Comparison of ENCODE assay signal across 30 cellular contexts in genomic region chr1:19160831-19161230, GRCh38.
"Had no signal": no experiment of that assay in that cellular context is flagged by ENCODE, and none has a peak within 500 bp of the region (broad histone marks: within the 10 kb centered on the region; RNA-seq: fewer than 3 reads in every experiment).

No MANE protein-coding gene starts in this region.

- FAIRE-seq: urothelium cell line had no signal

- H3K36me3 ChIP-seq: ovary had no signal

- H3K27me3 ChIP-seq: neural progenitor cell, ovary, right lobe of liver, suprapubic skin, testis, tibial artery, transverse colon, upper lobe of left lung, vagina had no signal

- H3K4me1 ChIP-seq: neural progenitor cell, parathyroid adenoma, psoas muscle, testis had no signal

- H3K27me3 Mint-ChIP-seq: naive thymus-derived CD4-positive, alpha-beta T cell; progenitor cell of endocrine pancreas; stimulated activated naive CD8-positive, alpha-beta T cell treated with anti-CD3 and anti-CD28 coated beads, Interleukin-15, amount 100 ng/mL, for 72 hours had no signal

- H3K9ac ChIP-seq: neural progenitor cell, parathyroid adenoma had no signal

- H2AFZ ChIP-seq: neural progenitor cell, parathyroid adenoma had no signal

- H3K27ac Mint-ChIP-seq: naive thymus-derived CD4-positive, alpha-beta T cell; natural killer cell; nephron; neural progenitor cell; progenitor cell of endocrine pancreas; stimulated activated effector memory CD8-positive, alpha-beta T cell treated with anti-CD3 and anti-CD28 coated beads, Interleukin-12 subunit alpha, Interleukin-12 subunit beta, amount 100 ng/mL, for 72 hours had no signal

- H3K4me3 Mint-ChIP-seq: naive thymus-derived CD4-positive, alpha-beta T cell; natural killer cell; nephron; neural progenitor cell; stimulated activated effector memory CD8-positive, alpha-beta T cell treated with anti-CD3 and anti-CD28 coated beads, Interleukin-12 subunit alpha, Interleukin-12 subunit beta, amount 100 ng/mL, for 72 hours; stimulated activated naive CD8-positive, alpha-beta T cell treated with anti-CD3 and anti-CD28 coated beads, Interleukin-15, amount 100 ng/mL, for 72 hours had no signal

- H3K79me2 ChIP-seq: parathyroid adenoma had no signal

- H3K4me3 ChIP-seq: neural progenitor cell, ovary, psoas muscle, right lobe of liver, skin epidermis, smooth muscle cell, suprapubic skin, testis, tibial artery, transverse colon, upper lobe of left lung, vagina had no signal

- ATAC-seq: naive thymus-derived CD4-positive, alpha-beta T cell; natural killer cell; psoas muscle; right cardiac atrium; right lobe of liver; stimulated activated effector memory CD8-positive, alpha-beta T cell treated with anti-CD3 and anti-CD28 coated beads, Interleukin-12 subunit alpha, Interleukin-12 subunit beta, amount 100 ng/mL, for 72 hours; stimulated activated naive CD8-positive, alpha-beta T cell treated with anti-CD3 and anti-CD28 coated beads, Interleukin-15, amount 100 ng/mL, for 72 hours; stimulated activated naive CD8-positive, alpha-beta T cell treated with anti-CD3 and anti-CD28 coated beads, Interleukin-15, Interleukin-2, amounts not matched to agents 100 U/mL and 50 U/mL, for 24 hours had no signal

- H3K9me3 ChIP-seq: ovary, psoas muscle, right lobe of liver, suprapubic skin, testis, tibial artery, transverse colon, upper lobe of left lung, vagina had no signal

- H3K4me1 Mint-ChIP-seq: natural killer cell; nephron; neural progenitor cell; stimulated activated effector memory CD8-positive, alpha-beta T cell treated with anti-CD3 and anti-CD28 coated beads, Interleukin-12 subunit alpha, Interleukin-12 subunit beta, amount 100 ng/mL, for 72 hours; stimulated activated naive CD8-positive, alpha-beta T cell treated with anti-CD3 and anti-CD28 coated beads, Interleukin-15, amount 100 ng/mL, for 72 hours had no signal

- H3K4me2 ChIP-seq: neural progenitor cell, smooth muscle cell had no signal

- H3K9me3 Mint-ChIP-seq: naive thymus-derived CD4-positive, alpha-beta T cell; natural killer cell; nephron; neural progenitor cell; stimulated activated effector memory CD8-positive, alpha-beta T cell treated with anti-CD3 and anti-CD28 coated beads, Interleukin-12 subunit alpha, Interleukin-12 subunit beta, amount 100 ng/mL, for 72 hours; stimulated activated naive CD8-positive, alpha-beta T cell treated with anti-CD3 and anti-CD28 coated beads, Interleukin-15, amount 100 ng/mL, for 72 hours had no signal

- DNase-seq: naive thymus-derived CD4-positive, alpha-beta T cell; natural killer cell; occipital lobe; ovary; posterior cingulate gyrus; psoas muscle; right cardiac atrium; right lobe of liver; stimulated activated CD4-positive, alpha-beta T cell treated with anti-CD3 and anti-CD28 coated beads, Interleukin-15, amount 100 ng/mL, for 24 hours; stimulated activated CD4-positive, alpha-beta T cell treated with anti-CD3 and anti-CD28 coated beads, Interleukin-2, amount 100 ng/mL, for 24 hours; stimulated activated CD4-positive, alpha-beta T cell treated with anti-CD3 and anti-CD28 coated beads, Interleukin-2, amount 100 ng/mL, for 48 hours; stimulated activated CD4-positive, alpha-beta T cell treated with anti-CD3 and anti-CD28 coated beads, Interleukin-4, amount 100 ng/mL, for 24 hours; stimulated activated naive CD4-positive, alpha-beta T cell; stimulated activated naive CD8-positive, alpha-beta T cell treated with anti-CD3 and anti-CD28 coated beads, Interleukin-15, amount 100 ng/mL, for 72 hours; stimulated activated naive CD8-positive, alpha-beta T cell treated with anti-CD3 and anti-CD28 coated beads, Interleukin-15, Interleukin-2, amounts not matched to agents 100 U/mL and 50 U/mL, for 24 hours; substantia nigra; testis; tibial artery; transverse colon; upper lobe of left lung had no signal

- H3K27ac ChIP-seq: neural progenitor cell, ovary, parathyroid adenoma, psoas muscle, right lobe of liver, skin epidermis, suprapubic skin, testis, tibial artery, transverse colon, upper lobe of left lung, vagina had no signal
